In genomic region chr2:222864296-222864695, GRCh38 we compare ENCODE assay signal across 2 cellular contexts.
TF ChIP-seq lines count a peak whose summit lies in the region.

No MANE protein-coding gene starts in this region.

TF ChIP-seq in H1, 55 proteins besides CTCF, POLR2A, EP300 and RAD21:
- peak; percentile 81 for TF ChIP-seq JUN (IDR thresholded peaks at IDR 0.05; ENCODE audit: low read depth, low read length)
- 0 out of 2 replicates have a peak, but pooled peaks have one; percentile 5 for TF ChIP-seq CEBPB (IDR thresholded peaks at IDR 0.05; ENCODE audit: low read depth, low read length)
- no peak for TF ChIP-seq CHD1 (IDR thresholded peaks at IDR 0.05; ENCODE audit: low read depth, low read length)
- TF ChIP-seq SAP30 (IDR thresholded peaks at IDR 0.05; ENCODE audit: insufficient read depth, insufficient replicate concordance, low read length): no peak
- TF ChIP-seq TCF12 (IDR thresholded peaks at IDR 0.05; ENCODE audit: low read depth, low read length): peak; percentile 92
- 0 out of 2 replicates have a peak, but pooled peaks have one; percentile 30 for TF ChIP-seq ATF3 (IDR thresholded peaks at IDR 0.05; ENCODE audit: insufficient read depth, low read depth, low read length)
- TF ChIP-seq SIX5 (IDR thresholded peaks at IDR 0.05; ENCODE audit: low read depth, low read length): no peak
- TF ChIP-seq GTF2F1 (IDR thresholded peaks at IDR 0.05; ENCODE audit: borderline replicate concordance, low read depth, low read length): no peak
- no peak for TF ChIP-seq TBP (IDR thresholded peaks at IDR 0.05; ENCODE audit: low read depth, low read length)
- TF ChIP-seq TEAD4 (IDR thresholded peaks at IDR 0.05; ENCODE audit: low read depth, low read length): peak; percentile 55; the same call in 1 of the 2 replicates
- peak; percentile 98 for TF ChIP-seq JUND (IDR thresholded peaks at IDR 0.05; ENCODE audit: low read length)
- TF ChIP-seq SP1 (IDR thresholded peaks at IDR 0.05; ENCODE audit: low read depth, low read length): no peak
- TF ChIP-seq EGR1 (IDR thresholded peaks at IDR 0.05; ENCODE audit: borderline replicate concordance, low read depth, low read length): no peak
- TF ChIP-seq BRCA1 (IDR thresholded peaks at IDR 0.05; ENCODE audit: low read depth, low read length): no peak
- no peak for TF ChIP-seq GABPA (IDR thresholded peaks at IDR 0.05; ENCODE audit: borderline replicate concordance, insufficient read depth, low read length)
TF ChIP-seq in H1: peak in this region for 6.

TF ChIP-seq in HEK293T, 16 proteins besides CTCF, POLR2A, EP300 and RAD21:
- TF ChIP-seq ZNF384 (IDR thresholded peaks at IDR 0.05) (no peak), L3MBTL2 (conservative IDR thresholded peaks at IDR 0.05) (no peak), HDGF (IDR thresholded peaks at IDR 0.05; ENCODE audit: borderline replicate concordance) (no peak), SUZ12 (IDR thresholded peaks at IDR 0.05) (no peak), SP1 (IDR thresholded peaks at IDR 0.05) (no peak), FOXK2 (IDR thresholded peaks at IDR 0.05) (no peak), NFRKB (IDR thresholded peaks at IDR 0.05) (no peak), LEF1 (IDR thresholded peaks at IDR 0.05; ENCODE audit: borderline replicate concordance) (no peak), ELF4 (IDR thresholded peaks at IDR 0.05) (no peak), PKNOX1 (IDR thresholded peaks at IDR 0.05) (no peak), TARDBP (IDR thresholded peaks at IDR 0.05) (no peak), ARNT (IDR thresholded peaks at IDR 0.05) (no peak), CTBP1 (IDR thresholded peaks at IDR 0.05; ENCODE audit: borderline replicate concordance) (no peak), BHLHE40 (IDR thresholded peaks at IDR 0.05; ENCODE audit: borderline replicate concordance) (no peak), FOXA1 (IDR thresholded peaks at IDR 0.05) (no peak), FOXM1 (IDR thresholded peaks at IDR 0.05; ENCODE audit: borderline replicate concordance) (no peak)
